In the genomic region with DNA sequence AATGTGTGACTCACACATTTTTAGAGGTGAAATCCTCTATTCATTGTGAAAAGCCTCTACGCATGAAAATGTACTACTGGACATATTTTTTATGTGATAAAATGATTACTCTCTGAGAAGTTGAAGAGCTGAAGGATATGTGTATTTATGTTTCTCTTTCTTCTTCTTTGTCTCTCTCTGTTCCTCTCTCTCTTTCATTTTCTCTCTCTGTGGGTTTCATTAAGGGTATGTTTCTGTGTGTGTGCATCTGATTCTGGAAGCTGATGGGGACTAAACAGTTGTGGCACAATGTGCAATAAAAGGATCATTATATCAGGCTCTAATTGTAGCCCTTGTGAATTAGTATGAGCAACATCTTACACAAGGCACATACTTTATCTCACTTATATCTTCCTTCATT, we compare ENCODE assay signal across 29 cellular contexts.
A peak's percentile ranks its signal among the peaks of the same experiment; 100 is the strongest.
DNase-seq lines count a peak whose midpoint lies in the region; ATAC-seq, FAIRE-seq and TF ChIP-seq lines count a peak whose summit lies in the region.
"Had no signal": no experiment of that assay in that cellular context is flagged by ENCODE, and none has a peak within 500 bp of the region (broad histone marks: within the 10 kb centered on the region; RNA-seq: fewer than 3 reads in every experiment).

No MANE protein-coding gene starts in this region.

- H3K4me3 ChIP-seq in ACC112 (ENCODE audit: low read depth, low read length), result no peak overlapping the region
- H3K4me3 ChIP-seq in IMR-90 (ENCODE audit: insufficient read depth, low read depth, low read length), result no peak overlapping the region
- H3K4me3 ChIP-seq: PC-9 had no signal

- POLR2A ChIA-PET in IMR-90 (lab: Charles Lee; ENCODE audit: unreplicated experiment) (no interaction called here), T-cell (lab: Charles Lee) (no interaction called here)

- no peak overlapping the region for H3K23ac ChIP-seq in IMR-90 (ENCODE audit: low read depth, low read length)

- no peak overlapping the region for H3K27ac Mint-ChIP-seq in T-cell
- H3K27ac Mint-ChIP-seq: B cell, HFFc6 had no signal

- no peaks in the 10 kb centered on the region for H3K79me2 ChIP-seq in ACC112 (ENCODE audit: control insufficient read depth, insufficient read depth, low read length, unreplicated experiment)

- intact Hi-C loops in IMR-90 (cut with micrococcal nuclease), result no loop called here

- H2AK5ac ChIP-seq in IMR-90 (ENCODE audit: low read depth, low read length), result no peak overlapping the region

- H3K27ac ChIP-seq in ACC112 (ENCODE audit: low read depth, low read length), result no peak overlapping the region
- no peak overlapping the region for H3K27ac ChIP-seq in IMR-90 (ENCODE audit: insufficient read depth, low read length)
- H3K27ac ChIP-seq: 22Rv1, PC-9, RWPE1 had no signal

- H3K9me1 ChIP-seq in IMR-90 (ENCODE audit: insufficient read depth, low read length), result no peaks in the 10 kb centered on the region

- H3K27me3 ChIP-seq in ACC112 (ENCODE audit: insufficient read depth, low read length), result no peaks in the 10 kb centered on the region
- no peaks in the 10 kb centered on the region for H3K27me3 ChIP-seq in IMR-90 (ENCODE audit: control insufficient read depth, insufficient read depth, low read length)

- H3K18ac ChIP-seq in IMR-90 (ENCODE audit: low read depth, low read length), result no peak overlapping the region

- no peak for TF ChIP-seq RAD21 in IMR-90 (IDR thresholded peaks at IDR 0.05; ENCODE audit: low read length)

- no peak overlapping the region for H4K91ac ChIP-seq in IMR-90 (ENCODE audit: insufficient read depth, low read depth, low read length)

- BruUV-seq in IMR-90 (replicated peaks; lab: Mats Ljungman, UMichigan), result no TSS peak

- H3K4me3 Mint-ChIP-seq in T-cell, result no peak overlapping the region
- H3K4me3 Mint-ChIP-seq: B cell, HFFc6 had no signal

- in situ Hi-C loops in IMR-90 (cut with MboI; ENCODE audit: low sequenced_read_pairs), result no loop called here

- no peak for TF ChIP-seq POLR2A in IMR-90 (IDR thresholded peaks at IDR 0.05; ENCODE audit: low read depth, low read length)

- no peaks in the 10 kb centered on the region for H3K36me3 Mint-ChIP-seq in T-cell

- H2AFZ ChIP-seq in ACC112 (ENCODE audit: low read length, unreplicated experiment) (peak overlapping the region; percentile 44), IMR-90 (replicated peaks; ENCODE audit: low read length, poor library complexity) (no peak overlapping the region)
- H2AFZ ChIP-seq: PC-9 had no signal

- no peak overlapping the region for H3K56ac ChIP-seq in IMR-90 (ENCODE audit: extremely low read depth, insufficient read depth, low read length)

- CTCF ChIA-PET in IMR-90 (lab: Yijun Ruan, JAX), result no interaction called here
- CTCF ChIA-PET in T-cell (lab: Charles Lee), result no interaction called here

- no peak overlapping the region for H2BK15ac ChIP-seq in IMR-90 (ENCODE audit: low read depth, low read length)

- no peak overlapping the region for H3K4ac ChIP-seq in IMR-90 (ENCODE audit: low read depth, low read length)

- dilution Hi-C loops in IMR-90 (cut with HindIII; ENCODE audit: low sequenced_read_pairs, unreplicated experiment), result no loop called here

- H3K4me2 ChIP-seq in IMR-90 (ENCODE audit: low read depth, low read length), result no peak overlapping the region
- H3K4me2 ChIP-seq: PC-9 had no signal

- H2BK120ac ChIP-seq in IMR-90 (ENCODE audit: low read depth, low read length), result no peak overlapping the region

- H2AK9ac ChIP-seq in IMR-90 (replicated peaks; ENCODE audit: low read depth, low read length, poor library complexity), result no peak overlapping the region

- H3K9me3 ChIP-seq in IMR-90 (ENCODE audit: control insufficient read depth, insufficient read depth, low read length), result no peaks in the 10 kb centered on the region

- no peaks in the 10 kb centered on the region for H3K9me3 Mint-ChIP-seq in T-cell
- H3K9me3 Mint-ChIP-seq: HFFc6 had no signal

- H4K8ac ChIP-seq in IMR-90 (ENCODE audit: low read depth in 2 of 2, low read length in 2 of 2), result no peak overlapping the region

- no peak overlapping the region for H4K5ac ChIP-seq in IMR-90 (ENCODE audit: low read depth, low read length)

- FAIRE-seq in urothelium cell line (lab: Jason Lieb, UNC), result no peak
- FAIRE-seq: G401.6, HepG2 had no signal

- H2BK5ac ChIP-seq in IMR-90 (ENCODE audit: low read depth, low read length, poor library complexity, severe bottlenecking), result no peak overlapping the region

- H3K14ac ChIP-seq in IMR-90 (replicated peaks; ENCODE audit: low read depth, low read length), result no peak overlapping the region

- WGBS in IMR-90 (ENCODE audit: extremely low coverage in 2 of 2, insufficient read length in 1 of 2), 2 experiments, result no CpG with 5 or more reads among the region's 1 CpG

- H4K20me1 ChIP-seq in IMR-90 (ENCODE audit: insufficient read depth, low read length), result no peaks in the 10 kb centered on the region

- no peak for TF ChIP-seq CTCF in IMR-90 (conservative IDR thresholded peaks at IDR 0.05; ENCODE audit: low read depth, low read length)

- DNase-seq in IMR-90 (peak; percentile 26), urothelium cell line (ENCODE audit: low spot score) (no peak), T-cell (no peak), mucosa of gallbladder (ENCODE audit: low spot score) (no peak)
- DNase-seq in stimulated activated CD4-positive, alpha-beta T cell treated with anti-CD3 and anti-CD28 coated beads, Interleukin-2, amount 100 ng/mL, for 24 hours, result no peak
- DNase-seq: COR-L47, DMS 273 treated with DMSO at 0.1 percent for 48 hours, DND-41, H7, HFFc6, KG1, MV-4-11, NCI-H1417, NCI-H187 treated with DMSO at 0.1 percent for 48 hours, NCI-H2227 treated with DMSO at 0.1 percent for 48 hours, NCI-H510A treated with DMSO at 0.1 percent for 48 hours, NCI-H82, PC-9, SIG-M5, T-helper 1 cell had no signal

- H3K4me1 ChIP-seq in ACC112 (ENCODE audit: control insufficient read depth, insufficient read depth, low read length, unreplicated experiment) (peaks cover 6% of the 10 kb centered on the region), IMR-90 (ENCODE audit: control insufficient read depth, insufficient read depth, low read length) (peaks cover 5% of the 10 kb centered on the region)

- H3K79me1 ChIP-seq in IMR-90 (ENCODE audit: low read depth in 1 of 2, low read length in 2 of 2), result no peaks in the 10 kb centered on the region

- H2BK20ac ChIP-seq in IMR-90 (ENCODE audit: low read depth, low read length), result no peak overlapping the region

- peak; percentile 63 for ATAC-seq in GM19372 (IDR thresholded peaks at IDR 0.05; ENCODE audit: low read depth, unreplicated experiment)
- ATAC-seq in HG02642 (IDR thresholded peaks at IDR 0.05; ENCODE audit: poor library complexity, unreplicated experiment), result peak; percentile 58
- ATAC-seq in IMR-90 (ENCODE audit: low read depth), result no peak
- no peak for ATAC-seq in T-cell (replicated peaks in 1 of 4)
- ATAC-seq: HepG2, SK-N-SH treated with all-trans-retinoic acid at 6 μM for 48 hours had no signal

- H3K9ac ChIP-seq in IMR-90 (ENCODE audit: low read depth, low read length), result no peak overlapping the region

- no peaks in the 10 kb centered on the region for H3K27me3 Mint-ChIP-seq in T-cell
- H3K27me3 Mint-ChIP-seq: B cell had no signal

- H3K4me1 Mint-ChIP-seq in T-cell, result no peaks in the 10 kb centered on the region
- H3K4me1 Mint-ChIP-seq: B cell had no signal

- H3K36me3 ChIP-seq in ACC112 (ENCODE audit: insufficient read depth, low read length) (no peaks in the 10 kb centered on the region), IMR-90 (ENCODE audit: control insufficient read depth, insufficient read depth, low read length) (no peaks in the 10 kb centered on the region)

TF ChIP-seq in IMR-90, 13 proteins besides CTCF, POLR2A, EP300 and RAD21:
- TF ChIP-seq FOS (IDR thresholded peaks at IDR 0.05; ENCODE audit: low read depth, low read length), result no peak
- TF ChIP-seq SMC3 (IDR thresholded peaks at IDR 0.05; ENCODE audit: low read depth, low read length), result no peak
- no peak for TF ChIP-seq BHLHE40 (IDR thresholded peaks at IDR 0.05; ENCODE audit: low read depth, low read length)
- no peak for TF ChIP-seq MXI1 (IDR thresholded peaks at IDR 0.05; ENCODE audit: borderline replicate concordance, low read depth, low read length)
- no peak for TF ChIP-seq CEBPB (IDR thresholded peaks at IDR 0.05; ENCODE audit: low read depth, low read length)
- no peak for TF ChIP-seq RFX5 (IDR thresholded peaks at IDR 0.05; ENCODE audit: low read depth, low read length)
- TF ChIP-seq MAFK (IDR thresholded peaks at IDR 0.05; ENCODE audit: low read depth, low read length), result no peak
- no peak for TF ChIP-seq CHD1 (IDR thresholded peaks at IDR 0.05; ENCODE audit: low read depth, low read length)
- no peak for TF ChIP-seq NFE2L2 (IDR thresholded peaks at IDR 0.05; ENCODE audit: low read depth, low read length)
- TF ChIP-seq, protein P1, sequence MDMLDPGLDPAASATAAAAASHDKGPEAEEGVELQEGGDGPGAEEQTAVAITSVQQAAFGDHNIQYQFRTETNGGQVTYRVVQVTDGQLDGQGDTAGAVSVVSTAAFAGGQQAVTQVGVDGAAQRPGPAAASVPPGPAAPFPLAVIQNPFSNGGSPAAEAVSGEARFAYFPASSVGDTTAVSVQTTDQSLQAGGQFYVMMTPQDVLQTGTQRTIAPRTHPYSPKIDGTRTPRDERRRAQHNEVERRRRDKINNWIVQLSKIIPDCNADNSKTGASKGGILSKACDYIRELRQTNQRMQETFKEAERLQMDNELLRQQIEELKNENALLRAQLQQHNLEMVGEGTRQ (IDR thresholded peaks at IDR 0.05; ENCODE audit: low read depth, low read length), result no peak
- no peak for TF ChIP-seq ELK1 (IDR thresholded peaks at IDR 0.05; ENCODE audit: borderline replicate concordance, low read depth, low read length)
- TF ChIP-seq MAZ (IDR thresholded peaks at IDR 0.05; ENCODE audit: borderline replicate concordance, low read depth, low read length), result no peak
- no peak for TF ChIP-seq RCOR1 (IDR thresholded peaks at IDR 0.05; ENCODE audit: insufficient replicate concordance, low read length)

Comparison
In these comparisons a context has a peak if more than half of its experiments do, and no peak if none do; other contexts are left out.
1. ATAC-seq: peak in GM19372 (single experiment) and HG02642 (single experiment); none in IMR-90 (single experiment) and T-cell (0 of 4).